12 cellular contexts compared by ENCODE assay signal in genomic region chr4:108116423-108117168, GRCh38. TPM values are rescaled to one million over a fixed set of nuclear protein-coding genes. Genes with fewer than 3 reads are reported as not detected.
A peak's percentile ranks its signal among the peaks of the same experiment; 100 is the strongest.
DNase-seq lines count a peak whose midpoint lies in the region; ATAC-seq and TF ChIP-seq lines count a peak whose summit lies in the region.
"Had no signal": no experiment of that assay in that cellular context is flagged by ENCODE, and none has a peak within 500 bp of the region (broad histone marks: within the 10 kb centered on the region; RNA-seq: fewer than 3 reads in every experiment).

No MANE protein-coding gene starts in this region.

- no peaks in the 10 kb centered on the region for H3K9me3 Mint-ChIP-seq in activated naive CD4-positive, alpha-beta T cell treated with anti-CD3 and anti-CD28 coated beads, Interleukin-2, amount 50 U/mL, for 72 hours

- no peak for TF ChIP-seq CTCF in esophagus squamous epithelium (IDR thresholded peaks at IDR 0.05)

- H3K36me3 ChIP-seq in KOPT-K1 (ENCODE audit: insufficient read depth, low read length) (peaks cover 88% of the 10 kb centered on the region), thymus (ENCODE audit: control insufficient read depth, insufficient read depth) (peaks cover 27% of the 10 kb centered on the region), esophagus squamous epithelium (no peaks in the 10 kb centered on the region)
- H3K36me3 ChIP-seq: suprapubic skin had no signal

- peak; percentile 54 for DNase-seq in stimulated activated CD4-positive, alpha-beta T cell treated with anti-CD3 and anti-CD28 coated beads, Interleukin-1b, Interleukin-23, amount 100 ng/mL, for 48 hours
- no peak for DNase-seq in stimulated activated CD4-positive, alpha-beta T cell treated with anti-CD3 and anti-CD28 coated beads, Interleukin-4, amount 100 ng/mL, for 1 hour
- no peak for DNase-seq in activated naive CD4-positive, alpha-beta T cell treated with anti-CD3 and anti-CD28 coated beads, Interleukin-2, amount 50 U/mL, for 72 hours (ENCODE audit: low spot score in 2 of 2)
- DNase-seq in DMS 273 (lab: John Stamatoyannopoulos, UW; ENCODE audit: unreplicated experiment) = no peak
- DNase-seq in esophagus squamous epithelium (lab: John Stamatoyannopoulos, UW) = no peak
- DNase-seq in NCI-H510A treated with DMSO at 0.1 percent for 48 hours (lab: John Stamatoyannopoulos, UW) = no peak
- DNase-seq: NCI-H2081 treated with DMSO at 0.1 percent for 48 hours had no signal

- H3K4me3 ChIP-seq in thymus (ENCODE audit: low read length) (no peak overlapping the region), esophagus squamous epithelium (no peak overlapping the region)
- H3K4me3 ChIP-seq: SJSA1, suprapubic skin had no signal

- 59% methylated on average over 3 of the region's 3 CpGs for WGBS in thymus
- 71 to 77% methylated on average over 2 to 3 of the region's 3 CpGs for WGBS in esophagus squamous epithelium, 2 donors

- H3K27ac Mint-ChIP-seq in activated naive CD4-positive, alpha-beta T cell treated with anti-CD3 and anti-CD28 coated beads, Interleukin-2, amount 50 U/mL, for 72 hours = peak overlapping the region; percentile 94 to 96

- intact Hi-C loops in esophagus squamous epithelium (cut with DNase I) = no loop called here

- ATAC-seq in activated naive CD4-positive, alpha-beta T cell treated with anti-CD3 and anti-CD28 coated beads, Interleukin-2, amount 50 U/mL, for 72 hours = peak; percentile 46 to 78

- H3K4me1 ChIP-seq in thymus (ENCODE audit: control insufficient read depth, insufficient read depth, low read length) (peaks cover 55% of the 10 kb centered on the region), esophagus squamous epithelium (peaks cover 0 to 40% (median 0%) of the 10 kb centered on the region in 3 donors)

- H3K27ac ChIP-seq in KOPT-K1 (ENCODE audit: low read depth, low read length, poor library complexity, severe bottlenecking) (peak overlapping the region; percentile 49), thymus (ENCODE audit: low read depth) (peak overlapping the region; percentile 74), esophagus squamous epithelium (no peak overlapping the region)
- H3K27ac ChIP-seq: C4-2B, SJSA1, suprapubic skin had no signal

- no peaks in the 10 kb centered on the region for H3K9me3 ChIP-seq in KOPT-K1 (ENCODE audit: insufficient read depth, low read length, poor library complexity, severe bottlenecking)
- no peaks in the 10 kb centered on the region for H3K9me3 ChIP-seq in thymus (ENCODE audit: control insufficient read depth)
- H3K9me3 ChIP-seq in esophagus squamous epithelium = no peaks in the 10 kb centered on the region
- H3K9me3 ChIP-seq: SJSA1, suprapubic skin had no signal

- H3K27me3 ChIP-seq in thymus (ENCODE audit: control insufficient read depth, insufficient read depth) (no peaks in the 10 kb centered on the region), esophagus squamous epithelium (no peaks in the 10 kb centered on the region)
- H3K27me3 ChIP-seq: SJSA1, suprapubic skin had no signal

- H3K36me3 Mint-ChIP-seq in activated naive CD4-positive, alpha-beta T cell treated with anti-CD3 and anti-CD28 coated beads, Interleukin-2, amount 50 U/mL, for 72 hours = peaks cover 0 to 14% of the 10 kb centered on the region in 2 donors

- TF ChIP-seq POLR2A in esophagus squamous epithelium (IDR thresholded peaks at IDR 0.05) = no peak

RNA-seq across cellular contexts. Expression of gene LEF1, which starts 52.1 kb away (rescaled TPM):
- 100 to 1,000 TPM; 205 to 291 TPM for total RNA-seq in activated naive CD4-positive, alpha-beta T cell treated with anti-CD3 and anti-CD28 coated beads, Interleukin-2, amount 50 U/mL, for 72 hours
- 536 TPM for polyA plus RNA-seq in thymus
- 10 to 100 TPM in 2 of 4 donors, 1 to 10 TPM in 2; 8.0 to 13.9 (median 10.1) TPM for total RNA-seq in esophagus squamous epithelium

Comparison
In these comparisons a context has a peak if more than half of its experiments do, and no peak if none do; other contexts are left out.
1. H3K27ac ChIP-seq: peak in KOPT-K1 (single experiment) and thymus (single experiment); none in esophagus squamous epithelium (0 of 4).
2. RNA of gene LEF1, which starts 52.1 kb away (total RNA-seq): 205 to 291 TPM in activated naive CD4-positive, alpha-beta T cell treated with anti-CD3 and anti-CD28 coated beads, Interleukin-2, amount 50 U/mL, for 72 hours; 8.0 to 13.9 TPM in esophagus squamous epithelium; every median in the first group is over 10 times any median in the second.